In genomic region chr12:4145990-4146859, GRCh38 we compare ENCODE assay signal across 1 cellular context.
TF ChIP-seq lines count a peak whose summit lies in the region.

No MANE protein-coding gene starts in this region.

TF ChIP-seq in GM12878, 131 proteins besides CTCF, POLR2A, EP300 and RAD21 (continued from another document):
- TF ChIP-seq ZNF384 (IDR thresholded peaks at IDR 0.05; ENCODE audit: borderline replicate concordance, low read depth, low read length) = no peak
- no peak for TF ChIP-seq KAT2A (conservative IDR thresholded peaks at IDR 0.05; ENCODE audit: control insufficient read depth, low read depth, low read length)
- TF ChIP-seq GABPA (IDR thresholded peaks at IDR 0.05; ENCODE audit: low read depth) = no peak
- 0 out of 2 replicates have a peak, but pooled peaks have one; percentile 3 for TF ChIP-seq TCF12 (IDR thresholded peaks at IDR 0.05; ENCODE audit: low read depth, low read length)
- 0 out of 2 replicates have a peak, but pooled peaks have one; percentile 4 for TF ChIP-seq PAX5 (IDR thresholded peaks at IDR 0.05; ENCODE audit: borderline replicate concordance, low read depth, low read length)
- no peak for TF ChIP-seq ZNF622 (IDR thresholded peaks at IDR 0.05)
- no peak for TF ChIP-seq MEF2A (IDR thresholded peaks at IDR 0.05; ENCODE audit: insufficient read depth, low read depth, low read length)
- no peak for TF ChIP-seq ZNF274 (IDR thresholded peaks at IDR 0.05; ENCODE audit: insufficient read depth, insufficient read length)
- no peak for TF ChIP-seq ZBTB4 (CRISPR knock-in tag; IDR thresholded peaks at IDR 0.05)
